ENCODE assay signal across 8 cellular contexts in genomic region chr14:104768437-104769323, GRCh38. TPM values are rescaled to one million over a fixed set of nuclear protein-coding genes. Genes with fewer than 3 reads are reported as not detected.
A peak's percentile ranks its signal among the peaks of the same experiment; 100 is the strongest.
DNase-seq lines count a peak whose midpoint lies in the region; ATAC-seq and TF ChIP-seq lines count a peak whose summit lies in the region.

No MANE protein-coding gene starts in this region.

- TF ChIP-seq POLR2A in body of pancreas (IDR thresholded peaks at IDR 0.05), result no peak

- intact Hi-C loops in body of pancreas (cut with DNase I), result no loop called here

- H3K27ac ChIP-seq in body of pancreas (peak overlapping the region in 3 of 4 donors; percentile 7 to 50 (median 31)), iPS-18a (ENCODE audit: low read length) (no peak overlapping the region)

- DNase-seq in NCI-H2107 treated with DMSO at 0.1 percent for 48 hours (lab: John Stamatoyannopoulos, UW; ENCODE audit: unreplicated experiment) (peak; percentile 44), UCSD-AML1 (lab: John Stamatoyannopoulos, UW; ENCODE audit: unreplicated experiment) (peak; percentile 86), body of pancreas (peak; percentile 90 to 94 (median 92)), smooth muscle cell of the brain vasculature (ENCODE audit: low read depth, low spot score) (peak; percentile 59)

- H3K27me3 ChIP-seq in body of pancreas (no peaks in the 10 kb centered on the region), iPS-18a (ENCODE audit: control insufficient read depth, insufficient read depth, low read length) (no peaks in the 10 kb centered on the region)

- H3K4me1 ChIP-seq in ES-I3 (ENCODE audit: insufficient read depth, low read length), result peaks cover 5% of the 10 kb centered on the region; the same call in 1 of the 2 replicates
- H3K4me1 ChIP-seq in body of pancreas, result peaks cover 16% of the 10 kb centered on the region
- peaks cover 4% of the 10 kb centered on the region for H3K4me1 ChIP-seq in iPS-18a (ENCODE audit: control insufficient read depth, low read depth, low read length)

- H3K9me3 ChIP-seq in ES-I3 (ENCODE audit: control insufficient read depth, insufficient read depth, low read length) (peaks cover 6% of the 10 kb centered on the region; the same call in 1 of the 2 replicates), body of pancreas (no peaks in the 10 kb centered on the region), iPS-18a (ENCODE audit: control insufficient read depth, low read depth, low read length) (no peaks in the 10 kb centered on the region)

- peaks cover 3% of the 10 kb centered on the region for H3K36me3 ChIP-seq in ES-I3 (ENCODE audit: insufficient read depth, low read length)
- H3K36me3 ChIP-seq in body of pancreas (replicated peaks in 1 of 2; ENCODE audit: insufficient read depth in 1 of 2, low read depth in 2 of 2), result peaks cover 9 to 13% of the 10 kb centered on the region in 2 donors
- peaks cover 27% of the 10 kb centered on the region for H3K36me3 ChIP-seq in iPS-18a (ENCODE audit: control insufficient read depth, low read depth, low read length)

- H3K9ac ChIP-seq in ES-I3 (ENCODE audit: low read depth, low read length), result peak overlapping the region; percentile 28
- H3K9ac ChIP-seq in iPS-18a (ENCODE audit: low read length), result no peak overlapping the region

- 13 to 47% methylated on average over 3 to 23 of the region's 25 CpGs for WGBS in body of pancreas, 2 donors

- ATAC-seq in HG02588 (IDR thresholded peaks at IDR 0.05; ENCODE audit: unreplicated experiment) (peak; percentile 66), body of pancreas (peak; percentile 94), GM18517 (IDR thresholded peaks at IDR 0.05; ENCODE audit: unreplicated experiment) (no peak)

- TF ChIP-seq CTCF in body of pancreas (IDR thresholded peaks at IDR 0.05), result peak; percentile 87 to 95 (median 92)

- H3K4me3 ChIP-seq in body of pancreas, result no peak overlapping the region
- H3K4me3 ChIP-seq in iPS-18a (ENCODE audit: low read length), result peak overlapping the region; percentile 22

RNA-seq across cellular contexts. Expression of gene SIVA1, which starts 15.7 kb away (rescaled TPM):
- total RNA-seq in body of pancreas, result 100 to 1,000 TPM; 111 to 130 TPM

RNA-seq across cellular contexts. Expression of gene AKT1, which starts 26.9 kb away (rescaled TPM):
- 100 to 1,000 TPM in 1 of 2 donors, 10 to 100 TPM in 1; 74.2 to 151 TPM for total RNA-seq in body of pancreas

RNA-seq across cellular contexts. Expression of gene ZBTB42, which starts 32.2 kb away (rescaled TPM):
- 10 to 100 TPM; 10.6 to 21.8 TPM for total RNA-seq in body of pancreas

RNA-seq across cellular contexts. Expression of gene ADSS1, which starts 44.7 kb away (rescaled TPM):
- 1 to 10 TPM; 4.0 to 4.7 TPM for total RNA-seq in body of pancreas
